In the genomic region with DNA sequence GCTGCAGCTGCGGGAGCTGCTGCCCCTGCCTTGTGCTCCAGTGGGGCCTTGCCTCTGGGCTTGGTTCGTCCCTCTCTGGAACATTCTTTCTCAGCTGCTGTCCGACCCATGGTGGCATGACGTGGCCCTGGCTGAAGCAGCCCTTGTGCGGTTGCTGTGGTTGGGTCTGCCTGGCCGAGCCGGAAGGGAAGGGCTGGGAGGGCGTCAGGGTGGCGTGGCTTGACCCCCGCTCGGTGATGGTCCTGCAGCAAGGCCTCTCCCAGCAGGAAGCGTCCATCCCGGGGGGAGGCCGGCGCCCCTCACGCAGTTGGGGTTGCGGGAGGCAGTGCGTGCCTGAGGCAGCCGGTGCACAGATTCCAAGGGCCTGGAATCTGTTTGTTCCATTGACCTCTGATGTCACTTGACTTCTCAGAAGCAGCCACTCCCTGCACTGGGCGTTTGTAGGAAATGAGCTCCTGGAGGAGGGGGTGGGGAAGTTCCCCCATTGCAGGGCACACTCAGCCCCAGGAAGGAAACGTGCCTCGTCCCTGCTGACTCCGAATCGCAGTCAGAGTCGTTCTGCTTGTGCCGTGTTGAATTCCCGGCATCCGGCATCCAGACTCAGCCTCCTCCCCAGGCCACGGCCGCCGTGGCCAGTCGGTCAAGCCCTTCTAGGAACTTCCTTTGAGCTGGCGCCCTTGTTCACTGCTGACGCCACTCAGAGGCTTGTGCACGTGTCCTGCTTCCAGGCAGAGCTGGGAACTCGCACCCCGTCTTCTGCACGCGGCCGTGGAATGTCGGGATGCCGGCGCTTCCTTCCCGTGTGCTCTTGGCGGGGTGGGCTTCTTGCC, we compare ENCODE assay signal across 1 cellular context.
TF ChIP-seq lines count a peak whose summit lies in the region.

No MANE protein-coding gene starts in this region.

TF ChIP-seq in HCT116, 20 proteins besides CTCF, POLR2A, EP300 and RAD21 (continued from another document):
- TF ChIP-seq ZNF274 (IDR thresholded peaks at IDR 0.05; ENCODE audit: low read depth, low read length) (no peak), EZH2 (IDR thresholded peaks at IDR 0.05) (no peak), YY1 (IDR thresholded peaks at IDR 0.05; ENCODE audit: extremely low read depth, insufficient replicate concordance, low read depth, low read length) (no peak), SP1 (IDR thresholded peaks at IDR 0.05; ENCODE audit: low read depth) (no peak), EGR1 (IDR thresholded peaks at IDR 0.05; ENCODE audit: low read depth) (no peak), JUND (IDR thresholded peaks at IDR 0.05) (no peak), SIN3A (IDR thresholded peaks at IDR 0.05; ENCODE audit: low read depth) (no peak), CBX3 (IDR thresholded peaks at IDR 0.05; ENCODE audit: low read depth) (no peak), TCF7L2 (IDR thresholded peaks at IDR 0.05; ENCODE audit: borderline replicate concordance, extremely low read depth, insufficient read depth, insufficient read length) (no peak), ZFX (IDR thresholded peaks at IDR 0.05) (no peak; the same call in 1 of the 2 replicates), CEBPB (IDR thresholded peaks at IDR 0.05; ENCODE audit: low read depth) (no peak), POLR2AphosphoS5 (IDR thresholded peaks at IDR 0.05; ENCODE audit: low read depth, low read length) (no peak; the same call in 1 of the 2 replicates), ELF1 (IDR thresholded peaks at IDR 0.05; ENCODE audit: borderline replicate concordance, low read depth) (no peak), FOSL1 (IDR thresholded peaks at IDR 0.05; ENCODE audit: low read depth) (no peak)
- TF ChIP-seq, protein P1, sequence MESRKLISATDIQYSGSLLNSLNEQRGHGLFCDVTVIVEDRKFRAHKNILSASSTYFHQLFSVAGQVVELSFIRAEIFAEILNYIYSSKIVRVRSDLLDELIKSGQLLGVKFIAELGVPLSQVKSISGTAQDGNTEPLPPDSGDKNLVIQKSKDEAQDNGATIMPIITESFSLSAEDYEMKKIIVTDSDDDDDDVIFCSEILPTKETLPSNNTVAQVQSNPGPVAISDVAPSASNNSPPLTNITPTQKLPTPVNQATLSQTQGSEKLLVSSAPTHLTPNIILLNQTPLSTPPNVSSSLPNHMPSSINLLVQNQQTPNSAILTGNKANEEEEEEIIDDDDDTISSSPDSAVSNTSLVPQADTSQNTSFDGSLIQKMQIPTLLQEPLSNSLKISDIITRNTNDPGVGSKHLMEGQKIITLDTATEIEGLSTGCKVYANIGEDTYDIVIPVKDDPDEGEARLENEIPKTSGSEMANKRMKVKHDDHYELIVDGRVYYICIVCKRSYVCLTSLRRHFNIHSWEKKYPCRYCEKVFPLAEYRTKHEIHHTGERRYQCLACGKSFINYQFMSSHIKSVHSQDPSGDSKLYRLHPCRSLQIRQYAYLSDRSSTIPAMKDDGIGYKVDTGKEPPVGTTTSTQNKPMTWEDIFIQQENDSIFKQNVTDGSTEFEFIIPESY (IDR thresholded peaks at IDR 0.05; ENCODE audit: extremely low read depth, insufficient replicate concordance, low read length), result no peak
- TF ChIP-seq, protein P2, sequence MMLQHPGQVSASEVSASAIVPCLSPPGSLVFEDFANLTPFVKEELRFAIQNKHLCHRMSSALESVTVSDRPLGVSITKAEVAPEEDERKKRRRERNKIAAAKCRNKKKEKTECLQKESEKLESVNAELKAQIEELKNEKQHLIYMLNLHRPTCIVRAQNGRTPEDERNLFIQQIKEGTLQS (IDR thresholded peaks at IDR 0.05), result no peak
- TF ChIP-seq, protein P3, sequence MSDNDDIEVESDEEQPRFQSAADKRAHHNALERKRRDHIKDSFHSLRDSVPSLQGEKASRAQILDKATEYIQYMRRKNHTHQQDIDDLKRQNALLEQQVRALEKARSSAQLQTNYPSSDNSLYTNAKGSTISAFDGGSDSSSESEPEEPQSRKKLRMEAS (IDR thresholded peaks at IDR 0.05), result no peak
